8 cellular contexts compared by ENCODE assay signal in genomic region chr15:22980189-22981136, GRCh38. TPM values are rescaled to one million over a fixed set of nuclear protein-coding genes. Genes with fewer than 3 reads are reported as not detected.
A peak's percentile ranks its signal among the peaks of the same experiment; 100 is the strongest.
DNase-seq lines count a peak whose midpoint lies in the region; ATAC-seq and TF ChIP-seq lines count a peak whose summit lies in the region.

Gene CYFIP1, minus strand, starts transcription at chr15:22980368. Its CDS starts 33,083 bp downstream, at chr15:22947285.

- H3K4me1 Mint-ChIP-seq in T-helper 2 cell treated with Interferon-gamma antibody and Interleukin-4, amounts not matched to agents 5 μg/mL and 100 μg/mL, for 36 hours (ENCODE audit: low read depth) = peaks cover 11% of the 10 kb centered on the region

- no peak within 1 kb of the TSS for H3K27ac Mint-ChIP-seq in T-helper 2 cell treated with Interferon-gamma antibody and Interleukin-4, amounts not matched to agents 5 μg/mL and 100 μg/mL, for 36 hours

- H3K27me3 Mint-ChIP-seq in T-helper 2 cell treated with Interferon-gamma antibody and Interleukin-4, amounts not matched to agents 5 μg/mL and 100 μg/mL, for 36 hours (ENCODE audit: low read depth) = peaks cover 23% of the 10 kb centered on the region

- peak; percentile 77 for DNase-seq in ELF-1 (ENCODE audit: low read depth, low spot score)
- peak; percentile 45 for DNase-seq in T-helper 2 cell treated with Interferon-gamma antibody and Interleukin-4, amounts not matched to agents 5 μg/mL and 100 μg/mL, for 36 hours (ENCODE audit: low spot score)
- peak; percentile 72 for DNase-seq in dedifferentiated amniotic fluid mesenchymal stem cell (ENCODE audit: extremely low spot score)
- peak; percentile 86 to 90 for DNase-seq in left colon
- peak; percentile 7 for DNase-seq in stimulated activated CD4-positive, alpha-beta T cell treated with anti-CD3 and anti-CD28 coated beads, Interleukin-1b, Interleukin-23, amount 100 ng/mL, for 48 hours
- DNase-seq in stimulated activated naive CD4-positive, alpha-beta T cell treated with Interleukin-2 at 50 U/mL for 16 hours (lab: John Stamatoyannopoulos, UW) = no peak

- intact Hi-C loops in left colon (cut with DNase I, micrococcal nuclease) = loop anchor here in 1 of 2 donors (10.0 kb wide), 1 partner anchor 54 kb away; the partner anchor contains the start of gene TUBGCP5

- no peaks in the 10 kb centered on the region for H3K9me3 Mint-ChIP-seq in T-helper 2 cell treated with Interferon-gamma antibody and Interleukin-4, amounts not matched to agents 5 μg/mL and 100 μg/mL, for 36 hours

- no peak for TF ChIP-seq EP300 in Ishikawa (IDR thresholded peaks at IDR 0.05; ENCODE audit: borderline replicate concordance)

- no peak for TF ChIP-seq RAD21 in Ishikawa (IDR thresholded peaks at IDR 0.05; ENCODE audit: low read depth)

- H3K4me3 Mint-ChIP-seq in T-helper 2 cell treated with Interferon-gamma antibody and Interleukin-4, amounts not matched to agents 5 μg/mL and 100 μg/mL, for 36 hours = peak within 1 kb of the TSS; percentile 94

- H3K36me3 Mint-ChIP-seq in T-helper 2 cell treated with Interferon-gamma antibody and Interleukin-4, amounts not matched to agents 5 μg/mL and 100 μg/mL, for 36 hours (ENCODE audit: low read depth) = peaks cover 4% of the 10 kb centered on the region

- ATAC-seq in GM21528 (IDR thresholded peaks at IDR 0.05; ENCODE audit: low FRiP score, unreplicated experiment) = peak; percentile 62
- peak; percentile 91 for ATAC-seq in left colon

TF ChIP-seq in Ishikawa, 13 proteins besides CTCF, POLR2A, EP300 and RAD21:
- TF ChIP-seq REST (IDR thresholded peaks at IDR 0.05; ENCODE audit: low read depth) (no peak), TAF1 (IDR thresholded peaks at IDR 0.05; ENCODE audit: low read depth) (peak; percentile 67; the same call in 1 of the 2 replicates), FOXM1 (IDR thresholded peaks at IDR 0.05; ENCODE audit: borderline replicate concordance, low read depth) (no peak), NFIC (IDR thresholded peaks at IDR 0.05) (peak; percentile 77), TEAD4 (IDR thresholded peaks at IDR 0.05) (peak; percentile 64), EGR1 (IDR thresholded peaks at IDR 0.05) (no peak), CEBPB (IDR thresholded peaks at IDR 0.05) (no peak), ZBTB7A (IDR thresholded peaks at IDR 0.05; ENCODE audit: low read depth) (peak; percentile 79), USF1 (IDR thresholded peaks at IDR 0.05) (peak; percentile 36), MAX (IDR thresholded peaks at IDR 0.05) (no peak)

RNA-seq across cellular contexts. Expression of gene CYFIP1, which starts in this region (rescaled TPM):
- 100 to 1,000 TPM; 163 to 192 TPM for total RNA-seq in left colon
